26 cellular contexts compared by ENCODE assay signal in genomic region chr12:111193977-111194702, GRCh38.
"Had no signal": no experiment of that assay in that cellular context is flagged by ENCODE, and none has a peak within 500 bp of the region (broad histone marks: within the 10 kb centered on the region; RNA-seq: fewer than 3 reads in every experiment).

No MANE protein-coding gene starts in this region.

- H3K9me3 ChIP-seq: ascending aorta, MG63 had no signal

- H3K36me3 Mint-ChIP-seq: activated naive CD4-positive, alpha-beta T cell treated with anti-CD3 and anti-CD28 coated beads, Interleukin-2, amount 50 U/mL, for 24 hours; activated naive CD8-positive, alpha-beta T cell treated with anti-CD3 and anti-CD28 coated beads, Interleukin-2, amount 10 ng/mL, durations not matched to agents 7 days and 5 days had no signal

- DNase-seq: activated CD4-positive, alpha-beta T cell treated with anti-CD3 and anti-CD28 coated beads for 36 hours; activated CD4-positive, alpha-beta T cell treated with anti-CD3 and anti-CD28 coated beads, Interleukin-2, amount 10 ng/mL, durations not matched to agents 7 days and 5 days; activated CD4-positive, alpha-beta T cell treated with anti-CD3 and anti-CD28 coated beads, Interleukin-2, amount 50 U/mL, for 48 hours; activated CD8-positive, alpha-beta T cell treated with anti-CD3 and anti-CD28 coated beads, Interleukin-2, amount 10 ng/mL, durations not matched to agents 7 days and 5 days; activated gamma-delta T cell; activated naive CD4-positive, alpha-beta T cell treated with Interleukin-2 at 50 U/mL for 16 hours; activated naive CD8-positive, alpha-beta T cell treated with anti-CD3 and anti-CD28 coated beads, Interleukin-2, amount 10 ng/mL, durations not matched to agents 7 days and 5 days; activated T-cell treated with anti-CD3 and anti-CD28 coated beads, Interleukin-2, amount 50 U/mL, for 24 hours; cerebellar nuclear complex; Kasumi-1; MG63; NCI-H1048; NCI-H1105 treated with DMSO at 0.1 percent for 48 hours; NCI-H1436; NCI-H1694 treated with DMSO at 0.1 percent for 48 hours; NCI-H2029; NCI-H345; NCI-H524 treated with DMSO at 0.1 percent for 48 hours; OCI-M1; Right ventricle myocardium superior; T1000; WERI-Rb-1 had no signal

- H3K9me3 Mint-ChIP-seq: activated CD4-positive, alpha-beta T cell treated with anti-CD3 and anti-CD28 coated beads, Interleukin-2, amount 10 ng/mL, durations not matched to agents 7 days and 5 days; activated naive CD4-positive, alpha-beta T cell treated with anti-CD3 and anti-CD28 coated beads, Interleukin-2, amount 50 U/mL, for 24 hours; activated naive CD8-positive, alpha-beta T cell treated with anti-CD3 and anti-CD28 coated beads, Interleukin-2, amount 10 ng/mL, durations not matched to agents 7 days and 5 days; activated T-cell treated with anti-CD3 and anti-CD28 coated beads, Interleukin-2, amount 50 U/mL, for 24 hours; activated T-helper 2 cell treated with anti-CD3 and anti-CD28 coated beads, Interferon-gamma antibody, Interleukin-2, Interleukin-4, amounts not matched to agents 10 μg/mL and 5 μg/mL and 100 μg/mL, durations not matched to agents 14 hours and 24 hours and 36 hours had no signal

- H3K27ac ChIP-seq: ascending aorta, breast epithelium, WERI-Rb-1 had no signal

- H3K36me3 ChIP-seq: ascending aorta, breast epithelium, MG63, WERI-Rb-1 had no signal

- H3K4me3 Mint-ChIP-seq: activated CD4-positive, alpha-beta T cell treated with anti-CD3 and anti-CD28 coated beads for 36 hours; activated CD4-positive, alpha-beta T cell treated with anti-CD3 and anti-CD28 coated beads, Interleukin-2, amount 10 ng/mL, durations not matched to agents 7 days and 5 days; activated CD8-positive, alpha-beta T cell treated with anti-CD3 and anti-CD28 coated beads, Interleukin-2, amount 10 ng/mL, durations not matched to agents 7 days and 5 days; activated naive CD4-positive, alpha-beta T cell treated with anti-CD3 and anti-CD28 coated beads, Interleukin-2, amount 50 U/mL, for 24 hours; activated naive CD8-positive, alpha-beta T cell treated with anti-CD3 and anti-CD28 coated beads, Interleukin-2, amount 10 ng/mL, durations not matched to agents 7 days and 5 days; activated T-cell treated with anti-CD3 and anti-CD28 coated beads, Interleukin-2, amount 50 U/mL, for 24 hours had no signal

- H3K4me3 ChIP-seq: ascending aorta, breast epithelium, MG63 had no signal

- H3K4me1 Mint-ChIP-seq: activated CD4-positive, alpha-beta T cell treated with anti-CD3 and anti-CD28 coated beads for 36 hours; activated naive CD4-positive, alpha-beta T cell treated with anti-CD3 and anti-CD28 coated beads, Interleukin-2, amount 50 U/mL, for 24 hours had no signal

- H3K27me3 ChIP-seq: ascending aorta had no signal

- H3K4me1 ChIP-seq: ascending aorta, breast epithelium had no signal

- H3K27ac Mint-ChIP-seq: activated CD4-positive, alpha-beta T cell treated with anti-CD3 and anti-CD28 coated beads for 36 hours; activated CD4-positive, alpha-beta T cell treated with anti-CD3 and anti-CD28 coated beads, Interleukin-2, amount 10 ng/mL, durations not matched to agents 7 days and 5 days; activated CD8-positive, alpha-beta T cell treated with anti-CD3 and anti-CD28 coated beads, Interleukin-2, amount 10 ng/mL, durations not matched to agents 7 days and 5 days; activated naive CD4-positive, alpha-beta T cell treated with anti-CD3 and anti-CD28 coated beads, Interleukin-2, amount 50 U/mL, for 24 hours; activated naive CD8-positive, alpha-beta T cell treated with anti-CD3 and anti-CD28 coated beads, Interleukin-2, amount 10 ng/mL, durations not matched to agents 7 days and 5 days; activated T-cell treated with anti-CD3 and anti-CD28 coated beads, Interleukin-2, amount 50 U/mL, for 24 hours; activated T-helper 2 cell treated with anti-CD3 and anti-CD28 coated beads, Interferon-gamma antibody, Interleukin-2, Interleukin-4, amounts not matched to agents 10 μg/mL and 5 μg/mL and 100 μg/mL, durations not matched to agents 14 hours and 24 hours and 36 hours had no signal

- H3K27me3 Mint-ChIP-seq: activated naive CD4-positive, alpha-beta T cell treated with anti-CD3 and anti-CD28 coated beads, Interleukin-2, amount 50 U/mL, for 24 hours had no signal
